ENCODE assay signal across 9 cellular contexts in genomic region chr5:156913719-156914370, GRCh38. TPM values are rescaled to one million over a fixed set of nuclear protein-coding genes. Genes with fewer than 3 reads are reported as not detected.
DNase-seq lines count a peak whose midpoint lies in the region; ATAC-seq, FAIRE-seq and TF ChIP-seq lines count a peak whose summit lies in the region.
"Had no signal": no experiment of that assay in that cellular context is flagged by ENCODE, and none has a peak within 500 bp of the region (broad histone marks: within the 10 kb centered on the region; RNA-seq: fewer than 3 reads in every experiment).

No MANE protein-coding gene starts in this region.

- H3K36me3 ChIP-seq in H1 (ENCODE audit: control insufficient read depth in 2 of 4, insufficient read depth in 4 of 4, low read length in 3 of 4): no peaks in the 10 kb centered on the region

- peak in 1 of 2 experiments; percentile 99; a peak in 2 of 3 replicates for TF ChIP-seq EP300 in H1 (IDR thresholded peaks at IDR 0.05; ENCODE audit: borderline replicate concordance in 1 of 2, low read depth in 2 of 2, low read length in 2 of 2)

- no peak for TF ChIP-seq CTCF in H1 (IDR thresholded peaks at IDR 0.05; ENCODE audit: control extremely low read depth in 1 of 3, insufficient read depth in 1 of 3, low read depth in 1 of 3, low read length in 3 of 3)

- peak overlapping the region in 1 of 4 experiments; percentile 53; a peak in 2 of 7 replicates for H3K9ac ChIP-seq in H1 (replicated peaks in 1 of 4; ENCODE audit: extremely low read depth in 1 of 4, low read depth in 3 of 4, low read length in 3 of 4)

- H3K23me2 ChIP-seq in H1 (ENCODE audit: low read depth, low read length): peaks cover 2% of the 10 kb centered on the region; the same call in 1 of the 2 replicates

- peak overlapping the region; percentile 99 for H2BK12ac ChIP-seq in H1 (ENCODE audit: low read depth, low read length)

- FAIRE-seq in H1 (lab: Jason Lieb, UNC): peak; percentile 97

- H4K91ac ChIP-seq in H1 (replicated peaks; ENCODE audit: insufficient read length, low read length): peak overlapping the region; percentile 98

- H2BK120ac ChIP-seq in H1 (replicated peaks; ENCODE audit: low read depth, low read length): peak overlapping the region; percentile 97

- no peaks in the 10 kb centered on the region for H3K79me2 ChIP-seq in H1 (ENCODE audit: control insufficient read depth in 1 of 2, insufficient read depth in 2 of 2, low read length in 2 of 2)

- H3K18ac ChIP-seq in H1 (ENCODE audit: extremely low read depth, low read length): peak overlapping the region; percentile 95; the same call in 1 of the 2 replicates

- POLR2A ChIA-PET in H1 (lab: Charles Lee; ENCODE audit: partially characterized antibody): interaction anchor here (0.6 to 1.6 kb wide), 11 partner anchors 10 to 1886 kb away, joined by 3 to 6 read pairs (median 3); no protein-coding TSS in a partner anchor

- peaks cover 0 to 22% (median 5%) of the 10 kb centered on the region in 4 experiments; a peak in 5 of 7 replicates for H3K27me3 ChIP-seq in H1 (replicated peaks in 1 of 4; ENCODE audit: control insufficient read depth in 3 of 4, extremely low read depth in 1 of 4, insufficient read depth in 3 of 4, low read length in 3 of 4)

- TF ChIP-seq RAD21 in H1 (IDR thresholded peaks at IDR 0.05 in 1 of 2, conservative IDR thresholded peaks at IDR 0.05 in 1 of 2; ENCODE audit: low read depth in 2 of 2, low read length in 2 of 2): no peak

- DNase-seq in COLO668 (lab: John Stamatoyannopoulos, UW; ENCODE audit: unreplicated experiment) (peak; percentile 59), NCI-H345 (lab: John Stamatoyannopoulos, UW) (peak; percentile 93), H1 (ENCODE audit: low read depth in 1 of 2, low spot score in 2 of 2) (peak; percentile 70 to 77), mesenteric fat pad (ENCODE audit: low spot score) (no peak), NCI-H226 (no peak), SK-N-DZ (ENCODE audit: low spot score) (no peak)

- ATAC-seq in GM19025 (IDR thresholded peaks at IDR 0.05; ENCODE audit: low read depth, unreplicated experiment) (peak; percentile 82), HG03097 (IDR thresholded peaks at IDR 0.05; ENCODE audit: low FRiP score, unreplicated experiment) (peak; percentile 86)

- no peak for TF ChIP-seq POLR2A in H1 (IDR thresholded peaks at IDR 0.05; ENCODE audit: control extremely low read depth in 1 of 2, low read depth in 2 of 2, low read length in 2 of 2)

- H3K4me1 ChIP-seq in H1 (replicated peaks in 1 of 4; ENCODE audit: control insufficient read depth in 3 of 4, insufficient read depth in 4 of 4, low read length in 3 of 4): peaks cover 9 to 19% (median 15%) of the 10 kb centered on the region in 4 experiments; a peak in 6 of 7 replicates

- H3K14ac ChIP-seq in H1 (ENCODE audit: insufficient read length): no peak overlapping the region

- peak overlapping the region; percentile 100 for H2BK5ac ChIP-seq in H1 (ENCODE audit: low read depth, low read length)

- peak overlapping the region; percentile 26 for H4K5ac ChIP-seq in H1 (ENCODE audit: insufficient read length, low read depth, low read length)

- no peaks in the 10 kb centered on the region for H3K9me3 ChIP-seq in H1 (ENCODE audit: insufficient read depth in 2 of 2, low read depth in 1 of 2, low read length in 1 of 2)

- no peak overlapping the region for H3K23ac ChIP-seq in H1 (ENCODE audit: insufficient read length)

- H4K20me1 ChIP-seq in H1 (replicated peaks in 1 of 2; ENCODE audit: control insufficient read depth in 1 of 2, insufficient read depth in 2 of 2, low read length in 2 of 2): no peaks in the 10 kb centered on the region

- peak overlapping the region; percentile 99 for H2AK5ac ChIP-seq in H1 (ENCODE audit: low read depth, low read length)

- H3K4ac ChIP-seq in H1 (replicated peaks; ENCODE audit: insufficient read length, low read depth, low read length): peak overlapping the region; percentile 95

- H3K56ac ChIP-seq in H1 (replicated peaks; ENCODE audit: insufficient read length, low read depth, low read length): peak overlapping the region; percentile 43

- peak overlapping the region; percentile 59 to 60 for H3K4me2 ChIP-seq in H1 (ENCODE audit: insufficient read depth in 1 of 2, low read depth in 2 of 2, low read length in 2 of 2)

- H2BK15ac ChIP-seq in H1 (ENCODE audit: low read length): no peak overlapping the region; the same call in 1 of the 2 replicates

- H3K4me3 ChIP-seq in H1 (ENCODE audit: extremely low read depth in 1 of 4, insufficient read depth in 2 of 4, low read depth in 3 of 4, low read length in 4 of 4): peak overlapping the region in 1 of 4 experiments; percentile 33; a peak in 2 of 8 replicates

- H2BK20ac ChIP-seq in H1 (ENCODE audit: low read length): peak overlapping the region; percentile 99

- peak overlapping the region; percentile 80 for H3K27ac ChIP-seq in H1 (ENCODE audit: low read depth, low read length)

- no peak overlapping the region for H2AFZ ChIP-seq in H1 (ENCODE audit: low read length)

- no peak overlapping the region for H4K8ac ChIP-seq in H1 (ENCODE audit: extremely low read depth, insufficient read depth, low read length)

- no peaks in the 10 kb centered on the region for H3K79me1 ChIP-seq in H1 (ENCODE audit: low read depth, low read length)

- 15% methylated on average over 5 of the region's 5 CpGs; no CpG with 5 or more reads in 1 of the 2 experiments for WGBS in H1 (ENCODE audit: extremely low coverage in 1 of 2, insufficient coverage in 1 of 2, insufficient read length in 1 of 2, insufficient replicate concordance in 2 of 2, low coverage in 1 of 2, low lambda C conversion rate in 2 of 2, missing lambda C conversion rate in 1 of 2), 2 experiments

- CTCF ChIA-PET in H1 (lab: Charles Lee; ENCODE audit: partially characterized antibody): interaction anchor here (0.6 to 1.4 kb wide), 6 partner anchors 20 to 369 kb away, joined by 3 to 7 read pairs (median 4); no protein-coding TSS in a partner anchor

TF ChIP-seq in H1, 55 proteins besides CTCF, POLR2A, EP300 and RAD21 (continues in another document):
- TF ChIP-seq HDAC2 (IDR thresholded peaks at IDR 0.05; ENCODE audit: borderline replicate concordance in 1 of 2, low read depth in 2 of 2, low read length in 2 of 2) (peak in 1 of 2 experiments; percentile 34; a peak in 1 of 4 replicates), TAF1 (IDR thresholded peaks at IDR 0.05; ENCODE audit: low read depth, low read length) (0 out of 2 replicates have a peak, but pooled peaks have one; percentile 16), E2F6 (IDR thresholded peaks at IDR 0.05) (0 out of 2 replicates have a peak, but pooled peaks have one; percentile 15), EGR1 (IDR thresholded peaks at IDR 0.05; ENCODE audit: borderline replicate concordance, low read depth, low read length) (peak; percentile 14; the same call in 1 of the 2 replicates), NANOG (IDR thresholded peaks at IDR 0.05; ENCODE audit: insufficient read depth, low read depth, low read length, poor library complexity, severe bottlenecking) (peak; percentile 99), BCL11A (IDR thresholded peaks at IDR 0.05; ENCODE audit: low read depth in 2 of 2, low read length in 2 of 2) (peak in 1 of 2 experiments; percentile 23), CREB1 (IDR thresholded peaks at IDR 0.05) (no peak), ASH2L (IDR thresholded peaks at IDR 0.05; ENCODE audit: low read length) (peak; percentile 58), MAFK (IDR thresholded peaks at IDR 0.05; ENCODE audit: low read depth, low read length) (no peak), CTBP2 (IDR thresholded peaks at IDR 0.05; ENCODE audit: borderline replicate concordance, insufficient read depth, insufficient read length, low read length) (no peak), MAX (IDR thresholded peaks at IDR 0.05) (peak; percentile 16; the same call in 1 of the 2 replicates), SIX5 (IDR thresholded peaks at IDR 0.05; ENCODE audit: low read depth, low read length) (no peak), YY1 (IDR thresholded peaks at IDR 0.05; ENCODE audit: low read depth, low read length) (peak; percentile 49; the same call in 1 of the 2 replicates), SP1 (IDR thresholded peaks at IDR 0.05; ENCODE audit: low read depth, low read length) (peak; percentile 87; the same call in 1 of the 2 replicates)
- TF ChIP-seq, protein P1, sequence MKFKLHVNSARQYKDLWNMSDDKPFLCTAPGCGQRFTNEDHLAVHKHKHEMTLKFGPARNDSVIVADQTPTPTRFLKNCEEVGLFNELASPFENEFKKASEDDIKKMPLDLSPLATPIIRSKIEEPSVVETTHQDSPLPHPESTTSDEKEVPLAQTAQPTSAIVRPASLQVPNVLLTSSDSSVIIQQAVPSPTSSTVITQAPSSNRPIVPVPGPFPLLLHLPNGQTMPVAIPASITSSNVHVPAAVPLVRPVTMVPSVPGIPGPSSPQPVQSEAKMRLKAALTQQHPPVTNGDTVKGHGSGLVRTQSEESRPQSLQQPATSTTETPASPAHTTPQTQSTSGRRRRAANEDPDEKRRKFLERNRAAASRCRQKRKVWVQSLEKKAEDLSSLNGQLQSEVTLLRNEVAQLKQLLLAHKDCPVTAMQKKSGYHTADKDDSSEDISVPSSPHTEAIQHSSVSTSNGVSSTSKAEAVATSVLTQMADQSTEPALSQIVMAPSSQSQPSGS (IDR thresholded peaks at IDR 0.05; ENCODE audit: low read length): peak; percentile 74; the same call in 1 of the 2 replicates

RNA-seq across cellular contexts. Expression of gene TIMD4, which starts 49.2 kb away (rescaled TPM):
- total RNA-seq in H1 (2021; fragmentation: NEBNext Ultra II Directional; extraction: Animal tissue kit (Norgen Biotek cat#: 25700)): not detected in 2 replicates
- polyA plus RNA-seq in H1 (2011; rRNA removed): not detected in 2 replicates
- not detected for polyA plus RNA-seq in H1 (2011; cell fraction: cytosol; rRNA removed)
- not detected for polyA plus RNA-seq in H1 (2011; cell fraction: nucleus; rRNA removed)
- not detected in 4 replicates for polyA plus RNA-seq in H1 (2012, experiment 1 of 2)
- polyA plus RNA-seq in H1 (2012, experiment 2 of 2): not detected
- 0.04 TPM for polyA plus RNA-seq in H1 (2013, experiment 1 of 2)
- 0.07 TPM for polyA plus RNA-seq in H1 (2013, experiment 2 of 2)
- polyA minus RNA-seq in H1 (2011; rRNA and poly(A)+ RNA removed): not detected in 2 replicates
- not detected for polyA minus RNA-seq in H1 (2011; cell fraction: cytosol; rRNA and poly(A)+ RNA removed)
- not detected for polyA minus RNA-seq in H1 (2011; cell fraction: nucleus; rRNA and poly(A)+ RNA removed)
- not detected for total RNA-seq in mesenteric fat pad
- not detected in 2 replicates for polyA plus RNA-seq in SK-N-DZ (2014; cell fraction: cytosol; rRNA removed)
- polyA plus RNA-seq in SK-N-DZ (2014; cell fraction: nucleus; rRNA removed): not detected in 2 replicates
- total RNA-seq: neural crest cell had no signal

Comparison
In these comparisons a context has a peak if more than half of its experiments do, and no peak if none do; other contexts are left out.
1. DNase-seq: peak in COLO668 (single experiment), NCI-H345 (single experiment) and H1 (2 of 2); none in mesenteric fat pad (single experiment), NCI-H226 (single experiment) and SK-N-DZ (single experiment).